In genomic region chr18:11004951-11005350, GRCh38 we compare ENCODE assay signal across 17 cellular contexts.
DNase-seq lines count a peak whose midpoint lies in the region; ATAC-seq, FAIRE-seq and TF ChIP-seq lines count a peak whose summit lies in the region.
"Had no signal": no experiment of that assay in that cellular context is flagged by ENCODE, and none has a peak within 500 bp of the region (broad histone marks: within the 10 kb centered on the region; RNA-seq: fewer than 3 reads in every experiment).

No MANE protein-coding gene starts in this region.

- DNase-seq in HepG2 (ENCODE audit: low spot score) (no peak), type B pancreatic cell (ENCODE audit: extremely low spot score, unreplicated experiment) (no peak), testis (no peak), cerebellar cortex (ENCODE audit: low spot score) (no peak), left lobe of liver (ENCODE audit: low spot score) (no peak)
- DNase-seq: activated B cell treated with CpG ODN at 0.5 μM for 24 hours; effector memory CD4-positive, alpha-beta T cell; H9; NCI-H2081 treated with DMSO at 0.1 percent for 48 hours; T-helper 2 cell had no signal

- peak overlapping the region; percentile 79 for H3K4me2 ChIP-seq in HepG2 (ENCODE audit: low read depth, low read length)
- H3K4me2 ChIP-seq: BLaER1 had no signal

- H3K9ac ChIP-seq in HUES48 (ENCODE audit: low read depth, low read length) (no peak overlapping the region), HepG2 (ENCODE audit: insufficient read depth, low read depth, low read length) (peak overlapping the region; percentile 84)
- H3K9ac ChIP-seq: BLaER1 had no signal

- H3K4me1 ChIP-seq in HUES48 (ENCODE audit: control insufficient read depth, insufficient read depth, low read length): peaks cover 6% of the 10 kb centered on the region; the same call in 1 of the 2 replicates
- H3K4me1 ChIP-seq in HepG2 (ENCODE audit: insufficient read depth, low read length): peaks cover 74% of the 10 kb centered on the region
- H3K4me1 ChIP-seq in testis: no peaks in the 10 kb centered on the region
- H3K4me1 ChIP-seq: BLaER1 had no signal

- POLR2A ChIA-PET in HepG2 (lab: Yijun Ruan, JAX): interaction anchor here (0.6 to 1.7 kb wide), 11 partner anchors 9 to 976 kb away, joined by 3 to 18 read pairs (median 3); partner anchors contain the start of gene IMPA2

- H3K9me3 ChIP-seq in HUES48 (ENCODE audit: control insufficient read depth, insufficient read depth, low read length) (no peaks in the 10 kb centered on the region), HepG2 (ENCODE audit: low read length) (no peaks in the 10 kb centered on the region), testis (no peaks in the 10 kb centered on the region)
- H3K9me3 ChIP-seq: BLaER1, mucosa of descending colon had no signal

- H3K4me1 Mint-ChIP-seq in type B pancreatic cell (ENCODE audit: unreplicated experiment): peaks cover 24% of the 10 kb centered on the region
- H3K4me1 Mint-ChIP-seq: activated B cell treated with CpG ODN at 0.5 μM for 24 hours; activated T-helper 17 cell treated with anti-CD3 and anti-CD28 coated beads, Interleukin-2, amount 50 U/mL, for 72 hours had no signal

- no peak overlapping the region for H3K4me3 ChIP-seq in HUES48 (ENCODE audit: low read depth, low read length)
- H3K4me3 ChIP-seq in WI38 (ENCODE audit: low read depth, low read length): peak overlapping the region; percentile 18; the same call in 1 of the 2 replicates
- peak overlapping the region; percentile 28 to 59 (median 52); a peak in 4 of 6 replicates for H3K4me3 ChIP-seq in HepG2 (replicated peaks in 1 of 3; ENCODE audit: insufficient read depth in 1 of 3, low read depth in 2 of 3, low read length in 3 of 3)
- H3K4me3 ChIP-seq in testis: no peak overlapping the region
- H3K4me3 ChIP-seq: BLaER1, mucosa of descending colon, skin epidermis had no signal

- no peaks in the 10 kb centered on the region for H3K79me2 ChIP-seq in HepG2 (ENCODE audit: insufficient read depth, low read length)

- no peak overlapping the region for H2AFZ ChIP-seq in HepG2 (ENCODE audit: low read length)

- no peaks in the 10 kb centered on the region for H3K36me3 ChIP-seq in HUES48 (ENCODE audit: control insufficient read depth, insufficient read depth, low read length)
- no peaks in the 10 kb centered on the region; a peak in 1 of 5 replicates for H3K36me3 ChIP-seq in HepG2 (replicated peaks in 1 of 2; ENCODE audit: control insufficient read depth in 1 of 2, insufficient read depth in 2 of 2, low read length in 2 of 2)
- no peaks in the 10 kb centered on the region for H3K36me3 ChIP-seq in testis (ENCODE audit: low read depth, missing control alignments)
- H3K36me3 ChIP-seq: BLaER1 had no signal

- intact Hi-C loops in HepG2 (cut with micrococcal nuclease; ENCODE audit: unreplicated experiment) (loop anchor here (5.0 kb wide), 1 partner anchor 103 kb away; no protein-coding TSS in a partner anchor), testis (cut with DNase I; ENCODE audit: low total_unique reads) (no loop called here)

- in situ Hi-C loops in HepG2 (cut with HindIII; ENCODE audit: extremely low pct_ligation_motif_present, low pct_unique_long_range_greater_than_20kb): no loop called here

- no peaks in the 10 kb centered on the region for H3K27me3 Mint-ChIP-seq in type B pancreatic cell
- H3K27me3 Mint-ChIP-seq: activated B cell treated with CpG ODN at 0.5 μM for 24 hours; activated T-helper 17 cell treated with anti-CD3 and anti-CD28 coated beads, Interleukin-2, amount 50 U/mL, for 72 hours had no signal

- no peaks in the 10 kb centered on the region for H4K20me1 ChIP-seq in HepG2 (ENCODE audit: insufficient read depth, low read length)
- H4K20me1 ChIP-seq: BLaER1 had no signal

- H3K27ac ChIP-seq in HUES48 (ENCODE audit: low read depth, low read length): peak overlapping the region; percentile 79
- H3K27ac ChIP-seq in HepG2 (ENCODE audit: extremely low read length, insufficient read depth, low read length): peak overlapping the region; percentile 93
- H3K27ac ChIP-seq in testis: no peak overlapping the region
- H3K27ac ChIP-seq: BLaER1, skin epidermis had no signal

- BruUV-seq in HepG2 (replicated peaks; lab: Mats Ljungman, UMichigan): TSS peak; percentile 81

- TF ChIP-seq RAD21 in HepG2 (CRISPR knock-in tag; IDR thresholded peaks at IDR 0.05): no peak

- TF ChIP-seq POLR2A in HepG2 (IDR thresholded peaks at IDR 0.05; ENCODE audit: insufficient read depth in 1 of 2, low read depth in 2 of 2, low read length in 2 of 2): no peak
- TF ChIP-seq POLR2A in testis (IDR thresholded peaks at IDR 0.05): no peak

- CTCF ChIA-PET in HepG2 (lab: Yijun Ruan, JAX; ENCODE audit: low intra/inter-chr PET ratio, low total read pairs): interaction anchor here (1.0 kb wide), 1 partner anchor 35 kb away, joined by 3 read pairs; no protein-coding TSS in a partner anchor

- peaks cover 13% of the 10 kb centered on the region for H3K9me3 Mint-ChIP-seq in type B pancreatic cell
- H3K9me3 Mint-ChIP-seq: activated B cell treated with CpG ODN at 0.5 μM for 24 hours; activated T-helper 17 cell treated with anti-CD3 and anti-CD28 coated beads, Interleukin-2, amount 50 U/mL, for 72 hours; H9 had no signal

- no peaks in the 10 kb centered on the region for H3K27me3 ChIP-seq in HUES48 (ENCODE audit: control insufficient read depth, insufficient read depth, low read length)
- no peaks in the 10 kb centered on the region for H3K27me3 ChIP-seq in HepG2 (ENCODE audit: control insufficient read depth in 1 of 2, insufficient read depth in 2 of 2, low read length in 2 of 2)
- no peaks in the 10 kb centered on the region for H3K27me3 ChIP-seq in testis
- H3K27me3 ChIP-seq: BLaER1 had no signal

- peak overlapping the region; percentile 80 for H3K27ac Mint-ChIP-seq in type B pancreatic cell
- H3K27ac Mint-ChIP-seq: activated B cell treated with CpG ODN at 0.5 μM for 24 hours; activated T-helper 17 cell treated with anti-CD3 and anti-CD28 coated beads, Interleukin-2, amount 50 U/mL, for 72 hours had no signal

- no peak for TF ChIP-seq CTCF in WI38 (IDR thresholded peaks at IDR 0.05; ENCODE audit: low read depth, low read length)
- no peak for TF ChIP-seq CTCF in HepG2 (CRISPR knock-in tag; IDR thresholded peaks at IDR 0.05)
- TF ChIP-seq CTCF in type B pancreatic cell (conservative IDR thresholded peaks at IDR 0.05): no peak
- TF ChIP-seq CTCF in testis (IDR thresholded peaks at IDR 0.05): no peak

- no peak for FAIRE-seq in HepG2 (lab: Jason Lieb, UNC)
- FAIRE-seq: GM19239 had no signal

- H3K36me3 Mint-ChIP-seq in type B pancreatic cell: no peaks in the 10 kb centered on the region

- ATAC-seq in HepG2: no peak
- no peak for ATAC-seq in left lobe of liver
- ATAC-seq: activated T-helper 17 cell treated with anti-CD3 and anti-CD28 coated beads, Interleukin-2, amount 50 U/mL, for 72 hours had no signal

- no peak overlapping the region for H3K4me3 Mint-ChIP-seq in type B pancreatic cell
- H3K4me3 Mint-ChIP-seq: activated B cell treated with CpG ODN at 0.5 μM for 24 hours; activated T-helper 17 cell treated with anti-CD3 and anti-CD28 coated beads, Interleukin-2, amount 50 U/mL, for 72 hours; H9 had no signal

- no peak for TF ChIP-seq EP300 in HepG2 (IDR thresholded peaks at IDR 0.05; ENCODE audit: low read depth in 2 of 2, low read length in 2 of 2)
- no peak for TF ChIP-seq EP300 in HepG2 (CRISPR knock-in tag; IDR thresholded peaks at IDR 0.05; ENCODE audit: borderline replicate concordance)

TF ChIP-seq in HepG2, 621 proteins besides CTCF, POLR2A, EP300 and RAD21 (continues in another document):
- TF ChIP-seq MIER3 (CRISPR knock-in tag; IDR thresholded peaks at IDR 0.05; ENCODE audit: borderline replicate concordance) (no peak), CHCHD3 (CRISPR knock-in tag; IDR thresholded peaks at IDR 0.05) (no peak), ONECUT2 (CRISPR knock-in tag; IDR thresholded peaks at IDR 0.05) (no peak), ZNF160 (CRISPR knock-in tag; IDR thresholded peaks at IDR 0.05) (no peak), U2AF1 (optimal IDR thresholded peaks at IDR 0.05; ENCODE audit: low read depth, low read length) (no peak), MYPOP (CRISPR knock-in tag; IDR thresholded peaks at IDR 0.05) (peak; percentile 2; the same call in 1 of the 2 replicates), ZKSCAN8 (CRISPR knock-in tag; IDR thresholded peaks at IDR 0.05; ENCODE audit: borderline replicate concordance) (no peak), TFE3 (CRISPR knock-in tag; IDR thresholded peaks at IDR 0.05) (no peak), HOXA5 (CRISPR knock-in tag; IDR thresholded peaks at IDR 0.05) (0 out of 2 replicates have a peak, but pooled peaks have one; percentile 6), RBFOX2 (IDR thresholded peaks at IDR 0.05; ENCODE audit: low read depth, low read length) (peak; percentile 31; the same call in 1 of the 2 replicates), MYNN (CRISPR knock-in tag; IDR thresholded peaks at IDR 0.05; ENCODE audit: low read depth) (no peak), ZNF20 (CRISPR knock-in tag; IDR thresholded peaks at IDR 0.05) (no peak)

Comparison
In these comparisons a context has a peak if more than half of its experiments do, and no peak if none do; other contexts are left out.
1. H3K27ac ChIP-seq: peak in HUES48 (single experiment) and HepG2 (single experiment); none in testis (0 of 2).
2. H3K4me3 ChIP-seq: peak in WI38 (single experiment) and HepG2 (3 of 3); none in HUES48 (single experiment) and testis (0 of 2).